14 cellular contexts compared by ENCODE assay signal in genomic region chr11:120304526-120304925, GRCh38. TPM values are rescaled to one million over a fixed set of nuclear protein-coding genes. Genes with fewer than 3 reads are reported as not detected.
A peak's percentile ranks its signal among the peaks of the same experiment; 100 is the strongest.
DNase-seq lines count a peak whose midpoint lies in the region; ATAC-seq, FAIRE-seq and TF ChIP-seq lines count a peak whose summit lies in the region.
"Had no signal": no experiment of that assay in that cellular context is flagged by ENCODE, and none has a peak within 500 bp of the region (broad histone marks: within the 10 kb centered on the region; RNA-seq: fewer than 3 reads in every experiment).

No MANE protein-coding gene starts in this region.

- CTCF ChIA-PET in SK-N-SH (lab: Yijun Ruan, JAX): interaction anchor here (0.8 to 19.4 kb wide), 8 partner anchors 19 to 133 kb away, joined by 3 to 622 read pairs (median 26); partner anchors contain the start of gene POU2F3

- no peaks in the 10 kb centered on the region for H3K9me3 ChIP-seq in SK-N-SH
- H3K9me3 ChIP-seq in vagina: no peaks in the 10 kb centered on the region

- FAIRE-seq in RCC 7860 (lab: Jason Lieb, UNC): no peak

- TF ChIP-seq CTCF in SK-N-SH (IDR thresholded peaks at IDR 0.05): no peak
- TF ChIP-seq CTCF in vagina (IDR thresholded peaks at IDR 0.05): no peak
- no peak for TF ChIP-seq CTCF in osteocyte (IDR thresholded peaks at IDR 0.05)

- no peaks in the 10 kb centered on the region for H3K9me2 ChIP-seq in SK-N-SH

- no peaks in the 10 kb centered on the region for H3K79me2 ChIP-seq in SK-N-SH (ENCODE audit: insufficient read depth)
- H3K79me2 ChIP-seq: parathyroid adenoma had no signal

- no peak overlapping the region for H3K27ac ChIP-seq in SK-N-SH (ENCODE audit: low read depth in 2 of 2, low read length in 1 of 2)
- H3K27ac ChIP-seq in vagina: peak overlapping the region; percentile 59
- H3K27ac ChIP-seq: KMS-11, parathyroid adenoma had no signal

- H3K4me2 ChIP-seq in SK-N-SH: no peak overlapping the region
- H3K4me2 ChIP-seq: KMS-11 had no signal

- H3K4me1 ChIP-seq in SK-N-SH (ENCODE audit: control insufficient read depth in 1 of 2, insufficient read depth in 2 of 2, low read depth in 1 of 2, low read length in 1 of 2): peaks cover 4 to 6% of the 10 kb centered on the region in 2 experiments; a peak in 1 of 4 replicates
- peaks cover 14% of the 10 kb centered on the region for H3K4me1 ChIP-seq in vagina

- no peak overlapping the region for H3K27ac Mint-ChIP-seq in osteocyte (ENCODE audit: unreplicated experiment)
- H3K27ac Mint-ChIP-seq: immature natural killer cell had no signal

- H3K9me3 Mint-ChIP-seq in osteocyte (ENCODE audit: unreplicated experiment): no peaks in the 10 kb centered on the region
- H3K9me3 Mint-ChIP-seq: immature natural killer cell had no signal

- H3K4me3 ChIP-seq in SK-N-SH (ENCODE audit: low read depth in 2 of 2, low read length in 1 of 2): no peak overlapping the region
- H3K4me3 ChIP-seq in vagina: no peak overlapping the region

- TF ChIP-seq EP300 in SK-N-SH (IDR thresholded peaks at IDR 0.05; ENCODE audit: borderline replicate concordance in 1 of 2, low read depth in 1 of 2, low read length in 1 of 2): no peak

- H3K27me3 ChIP-seq in SK-N-SH (ENCODE audit: insufficient read depth) (no peaks in the 10 kb centered on the region), vagina (no peaks in the 10 kb centered on the region)

- no peaks in the 10 kb centered on the region for H3K36me3 ChIP-seq in SK-N-SH (replicated peaks in 1 of 2; ENCODE audit: control insufficient read depth in 1 of 2, insufficient read depth in 2 of 2, low read length in 1 of 2)
- H3K36me3 ChIP-seq in vagina: no peaks in the 10 kb centered on the region

- intact Hi-C loops in vagina (cut with DNase I): loop anchor here (5.0 kb wide), 2 partner anchors 67 to 132 kb away; no protein-coding TSS in a partner anchor

- no peak overlapping the region for H3K9ac ChIP-seq in SK-N-SH
- H3K9ac ChIP-seq: KMS-11, parathyroid adenoma had no signal

- no peaks in the 10 kb centered on the region for H4K20me1 ChIP-seq in SK-N-SH (ENCODE audit: insufficient read depth)

- TF ChIP-seq RAD21 in SK-N-SH (IDR thresholded peaks at IDR 0.05; ENCODE audit: low read length): no peak

- no peak for DNase-seq in SK-N-SH
- DNase-seq in RCC 7860 (ENCODE audit: low spot score): peak; percentile 14
- no peak for DNase-seq in vagina (ENCODE audit: extremely low spot score in 2 of 2)
- DNase-seq in osteocyte (ENCODE audit: extremely low spot score, unreplicated experiment): no peak
- DNase-seq in left lobe of liver (ENCODE audit: low spot score): no peak
- DNase-seq: activated CD4-positive, CD25-positive, alpha-beta regulatory T cell; foreskin melanocyte; immature natural killer cell; NK-92 treated with Interleukin-12 subunit alpha and Interleukin-12 subunit beta, amount 100 ng/mL, for 24 hours had no signal

- TF ChIP-seq POLR2A in vagina (IDR thresholded peaks at IDR 0.05): no peak

- ATAC-seq in SK-N-SH treated with all-trans-retinoic acid at 6 μM for 48 hours (peak; percentile 30; the same call in 2 of the 3 replicates), esophagus mucosa (peak; percentile 43), HG03565 (IDR thresholded peaks at IDR 0.05; ENCODE audit: unreplicated experiment) (no peak), left lobe of liver (no peak)

- no peaks in the 10 kb centered on the region for H3K36me3 Mint-ChIP-seq in osteocyte (ENCODE audit: unreplicated experiment)
- H3K36me3 Mint-ChIP-seq: immature natural killer cell had no signal

- H2AFZ ChIP-seq in SK-N-SH (ENCODE audit: low read depth): no peak overlapping the region
- H2AFZ ChIP-seq: parathyroid adenoma had no signal

- peaks cover 6% of the 10 kb centered on the region for H3K4me1 Mint-ChIP-seq in osteocyte (ENCODE audit: unreplicated experiment)
- H3K4me1 Mint-ChIP-seq: immature natural killer cell had no signal

- H3F3A ChIP-seq in SK-N-SH (replicated peaks; ENCODE audit: insufficient read depth): peaks cover 4% of the 10 kb centered on the region

- H3K27me3 Mint-ChIP-seq in osteocyte (ENCODE audit: unreplicated experiment): peaks cover 9% of the 10 kb centered on the region

- POLR2A ChIA-PET in SK-N-SH (lab: Yijun Ruan, JAX): no interaction called here

- H3K4me3 Mint-ChIP-seq in osteocyte (ENCODE audit: unreplicated experiment): no peak overlapping the region
- H3K4me3 Mint-ChIP-seq: immature natural killer cell had no signal

TF ChIP-seq in SK-N-SH treated with all-trans-retinoic acid at 6 μM for 48 hours, 23 proteins besides CTCF, POLR2A, EP300 and RAD21 (continues in another document):
- TF ChIP-seq RARB (CRISPR knock-in tag; IDR thresholded peaks at IDR 0.05) (no peak), GLIS3 (CRISPR knock-in tag; IDR thresholded peaks at IDR 0.05) (no peak), ISL1 (CRISPR knock-in tag; IDR thresholded peaks at IDR 0.05) (no peak), ZNF70 (CRISPR knock-in tag; IDR thresholded peaks at IDR 0.05) (no peak), CSDC2 (CRISPR knock-in tag; IDR thresholded peaks at IDR 0.05) (no peak), SNAI2 (CRISPR knock-in tag; IDR thresholded peaks at IDR 0.05) (no peak), OSR1 (CRISPR knock-in tag; IDR thresholded peaks at IDR 0.05) (no peak), TOX (CRISPR knock-in tag; IDR thresholded peaks at IDR 0.05; ENCODE audit: borderline replicate concordance) (no peak), TSHZ2 (CRISPR knock-in tag; IDR thresholded peaks at IDR 0.05) (no peak), ZNF8 (CRISPR knock-in tag; IDR thresholded peaks at IDR 0.05) (no peak)

TF ChIP-seq in SK-N-SH, 30 proteins besides CTCF, POLR2A, EP300 and RAD21:
- TF ChIP-seq USF2 (IDR thresholded peaks at IDR 0.05; ENCODE audit: borderline replicate concordance, low read depth, low read length) (no peak), CHD2 (IDR thresholded peaks at IDR 0.05; ENCODE audit: low read length, partially characterized antibody) (no peak)

RNA-seq across cellular contexts. Expression of gene TLCD5, which starts 20.6 kb away (rescaled TPM):
- polyA plus RNA-seq in SK-N-SH (2012; rRNA removed): 12.7 and 18.7 TPM in 2 replicates
- 14.6 and 15.1 TPM in 2 replicates for polyA plus RNA-seq in SK-N-SH (2012; cell fraction: cytosol; rRNA removed)
- polyA plus RNA-seq in SK-N-SH (2012; cell fraction: nucleus; rRNA removed): 23.2 and 40.2 TPM in 2 replicates
- total RNA-seq in esophagus mucosa (0.48 TPM), vagina (3.7 TPM), osteocyte (10.9 and 11.6 TPM in 2 replicates), left lobe of liver (0.23 TPM)
- polyA plus RNA-seq: immature natural killer cell had no signal

RNA-seq across cellular contexts. Expression of gene ARHGEF12, which starts 31.7 kb away (rescaled TPM):
- 12.3 and 15.9 TPM in 2 replicates for polyA plus RNA-seq in SK-N-SH (2012; rRNA removed)
- 20.8 and 21.6 TPM in 2 replicates for polyA plus RNA-seq in SK-N-SH (2012; cell fraction: cytosol; rRNA removed)
- polyA plus RNA-seq in SK-N-SH (2012; cell fraction: nucleus; rRNA removed): 12.4 and 23.6 TPM in 2 replicates
- total RNA-seq in esophagus mucosa (62.7 TPM), vagina (106 TPM), osteocyte (114 and 118 TPM in 2 replicates), left lobe of liver (68.7 TPM)

Comparison
In these comparisons a context has a peak if more than half of its experiments do, and no peak if none do; other contexts are left out.
1. ATAC-seq: peak in SK-N-SH treated with all-trans-retinoic acid at 6 μM for 48 hours (single experiment) and esophagus mucosa (single experiment); none in HG03565 (single experiment) and left lobe of liver (single experiment).